ENCODE assay signal across 7 cellular contexts in the genomic region with DNA sequence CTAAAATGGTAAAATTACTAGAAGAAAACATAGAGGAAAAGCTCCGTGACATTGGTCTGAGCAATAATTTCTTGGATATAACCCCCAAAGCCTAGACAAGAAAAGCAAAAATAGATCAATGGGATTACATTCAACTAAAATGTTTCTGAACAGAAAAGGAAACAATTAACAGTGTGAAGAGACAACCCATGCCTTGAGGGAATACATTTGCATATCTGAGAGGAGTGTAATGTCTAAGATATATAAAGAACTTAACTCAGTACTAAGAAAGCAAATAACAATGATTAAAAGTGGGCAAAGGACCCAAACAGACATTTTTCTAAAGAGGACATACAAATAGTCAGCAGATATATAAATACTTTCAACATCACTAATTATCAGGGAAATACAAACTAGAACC.
"Had no signal": no experiment of that assay in that cellular context is flagged by ENCODE, and none has a peak within 500 bp of the region (broad histone marks: within the 10 kb centered on the region; RNA-seq: fewer than 3 reads in every experiment).

No MANE protein-coding gene starts in this region.

- H3K4me3 ChIP-seq: GM23338, K562 had no signal

- DNase-seq: H9, HCEC 1CT, HFFc6, IMR-90, KG1 had no signal

- H3K4me2 ChIP-seq: GM23338 had no signal

- ATAC-seq: GM23338, K562 had no signal
